In the genomic region with DNA sequence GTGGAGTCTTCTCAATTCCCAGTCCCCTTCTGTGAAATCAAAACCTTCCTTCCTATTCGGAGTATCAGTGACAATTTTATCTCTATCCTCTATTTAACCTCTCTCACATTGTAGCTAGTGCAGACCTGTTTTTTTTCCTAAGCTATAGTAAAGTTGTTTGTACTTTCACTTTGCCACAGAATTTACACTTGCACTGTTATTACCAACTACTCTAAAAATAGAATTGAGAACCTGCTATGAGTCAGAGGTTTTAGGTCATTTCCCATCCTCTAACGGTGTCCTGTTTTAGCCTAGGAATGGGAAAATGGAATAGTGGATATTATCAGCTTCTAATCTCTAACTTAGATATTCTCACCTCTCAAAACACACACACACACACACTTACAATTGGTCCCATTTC, we compare ENCODE assay signal across 19 cellular contexts.
DNase-seq lines count a peak whose midpoint lies in the region; ATAC-seq and TF ChIP-seq lines count a peak whose summit lies in the region.
"Had no signal": no experiment of that assay in that cellular context is flagged by ENCODE, and none has a peak within 500 bp of the region (broad histone marks: within the 10 kb centered on the region; RNA-seq: fewer than 3 reads in every experiment).

No MANE protein-coding gene starts in this region.

- 39% methylated on average over 2 of the region's 2 CpGs for WGBS in esophagus muscularis mucosa

- DNase-seq in A172 (ENCODE audit: low spot score) (peak; percentile 11), GM13976 (ENCODE audit: low spot score) (peak; percentile 7), NCI-H69 (lab: John Stamatoyannopoulos, UW) (peak; percentile 21), fibroblast of mammary gland (ENCODE audit: low read depth) (peak; percentile 34), esophagus muscularis mucosa (ENCODE audit: extremely low spot score) (no peak)
- DNase-seq in CD8-positive, alpha-beta memory T cell = no peak
- DNase-seq in activated T-cell treated with anti-CD3 and anti-CD28 coated beads, Interleukin-2, amount 50 U/mL, for 1 hour = no peak
- DNase-seq: activated CD4-positive, CD25-positive, alpha-beta regulatory T cell; activated CD8-positive, alpha-beta memory T cell treated with anti-CD3 and anti-CD28 coated beads, Interleukin-2, amount 50 U/mL, for 48 hours; activated naive CD4-positive, alpha-beta T cell treated with anti-CD3 and anti-CD28 coated beads, Interleukin-2, amount 10 ng/mL, durations not matched to agents 7 days and 5 days; brain microvascular endothelial cell; effector CD4-positive, alpha-beta T cell; GOT3; NCI-H2171 treated with DMSO at 0.1 percent for 48 hours; Peyer's patch had no signal

- in situ Hi-C loops in GM13976 (cut with MboI; ENCODE audit: low sequenced_read_pairs, unreplicated experiment) = no loop called here

- H3K4me1 Mint-ChIP-seq in CD8-positive, alpha-beta memory T cell = no peaks in the 10 kb centered on the region
- H3K4me1 Mint-ChIP-seq: activated naive CD4-positive, alpha-beta T cell treated with anti-CD3 and anti-CD28 coated beads, Interleukin-2, amount 10 ng/mL, durations not matched to agents 7 days and 5 days had no signal

- ATAC-seq in GM18870 (IDR thresholded peaks at IDR 0.05; ENCODE audit: unreplicated experiment) = no peak

- no peak overlapping the region for H3K4me3 Mint-ChIP-seq in CD8-positive, alpha-beta memory T cell
- H3K4me3 Mint-ChIP-seq: activated naive CD4-positive, alpha-beta T cell treated with anti-CD3 and anti-CD28 coated beads, Interleukin-2, amount 10 ng/mL, durations not matched to agents 7 days and 5 days; T-helper 1 cell treated with Interleukin-12 subunit alpha and Interleukin-12 subunit beta and Interleukin-4 antibody, amounts not matched to agents 30 μg/mL and 1 μg/mL, for 36 hours; type B pancreatic cell had no signal

- TF ChIP-seq CTCF in GM13976 (IDR thresholded peaks at IDR 0.05; ENCODE audit: borderline replicate concordance, control extremely low read depth, extremely low read depth, insufficient read depth, missing control alignments) (no peak), fibroblast of mammary gland (conservative IDR thresholded peaks at IDR 0.05; ENCODE audit: control insufficient read depth, insufficient read depth, low read depth, low read length) (no peak), esophagus muscularis mucosa (IDR thresholded peaks at IDR 0.05) (no peak)

- H3K27ac Mint-ChIP-seq in CD8-positive, alpha-beta memory T cell = no peak overlapping the region
- H3K27ac Mint-ChIP-seq: activated naive CD4-positive, alpha-beta T cell treated with anti-CD3 and anti-CD28 coated beads, Interleukin-2, amount 10 ng/mL, durations not matched to agents 7 days and 5 days; T-helper 1 cell treated with Interleukin-12 subunit alpha and Interleukin-12 subunit beta and Interleukin-4 antibody, amounts not matched to agents 30 μg/mL and 1 μg/mL, for 36 hours; type B pancreatic cell had no signal

- H3K36me3 ChIP-seq in CD8-positive, alpha-beta memory T cell (ENCODE audit: insufficient read depth, low read length) = no peaks in the 10 kb centered on the region
- H3K36me3 ChIP-seq in esophagus muscularis mucosa = no peaks in the 10 kb centered on the region
- H3K36me3 ChIP-seq: brain microvascular endothelial cell, Peyer's patch had no signal

- peaks cover 2 to 13% (median 7%) of the 10 kb centered on the region in 5 donors for H3K9me3 Mint-ChIP-seq in CD8-positive, alpha-beta memory T cell
- H3K9me3 Mint-ChIP-seq: type B pancreatic cell had no signal

- POLR2A ChIA-PET in CD8-positive, alpha-beta memory T cell (lab: Charles Lee) = no interaction called here

- H3K27me3 Mint-ChIP-seq in CD8-positive, alpha-beta memory T cell = peaks cover 0 to 1% of the 10 kb centered on the region in 2 donors

- no peak overlapping the region for H3K4me3 ChIP-seq in fibroblast of mammary gland (ENCODE audit: control insufficient read depth, low read depth, low read length)
- H3K4me3 ChIP-seq in CD8-positive, alpha-beta memory T cell (ENCODE audit: low read length) = no peak overlapping the region
- no peak overlapping the region for H3K4me3 ChIP-seq in esophagus muscularis mucosa
- H3K4me3 ChIP-seq: Peyer's patch, skin epidermis had no signal

- no peak overlapping the region for H3K27ac ChIP-seq in CD8-positive, alpha-beta memory T cell (ENCODE audit: low read depth, low read length)
- H3K27ac ChIP-seq in esophagus muscularis mucosa (replicated peaks in 1 of 4) = no peak overlapping the region
- H3K27ac ChIP-seq: brain microvascular endothelial cell, Peyer's patch, skin epidermis had no signal

- CTCF ChIA-PET in CD8-positive, alpha-beta memory T cell (lab: Charles Lee) = no interaction called here

- intact Hi-C loops in esophagus muscularis mucosa (cut with DNase I) = no loop called here

- TF ChIP-seq EP300 in esophagus muscularis mucosa (IDR thresholded peaks at IDR 0.05) = no peak

- TF ChIP-seq POLR2A in esophagus muscularis mucosa (IDR thresholded peaks at IDR 0.05; ENCODE audit: low read depth) = no peak

- H3K27me3 ChIP-seq in CD8-positive, alpha-beta memory T cell (ENCODE audit: insufficient read depth, low read length, poor library complexity, severe bottlenecking) = no peaks in the 10 kb centered on the region
- H3K27me3 ChIP-seq in esophagus muscularis mucosa = no peaks in the 10 kb centered on the region
- H3K27me3 ChIP-seq: brain microvascular endothelial cell, Peyer's patch had no signal

- H3K4me1 ChIP-seq in CD8-positive, alpha-beta memory T cell (ENCODE audit: insufficient read depth, low read length) = no peaks in the 10 kb centered on the region
- no peaks in the 10 kb centered on the region for H3K4me1 ChIP-seq in esophagus muscularis mucosa
- H3K4me1 ChIP-seq: Peyer's patch had no signal

- no peaks in the 10 kb centered on the region for H3K9me3 ChIP-seq in CD8-positive, alpha-beta memory T cell (ENCODE audit: low read length)
- H3K9me3 ChIP-seq in esophagus muscularis mucosa = no peaks in the 10 kb centered on the region
- H3K9me3 ChIP-seq: Peyer's patch had no signal

- no peaks in the 10 kb centered on the region for H3K36me3 Mint-ChIP-seq in CD8-positive, alpha-beta memory T cell
- H3K36me3 Mint-ChIP-seq: activated naive CD4-positive, alpha-beta T cell treated with anti-CD3 and anti-CD28 coated beads, Interleukin-2, amount 10 ng/mL, durations not matched to agents 7 days and 5 days; type B pancreatic cell had no signal

Comparison
In these comparisons a context has a peak if more than half of its experiments do, and no peak if none do; other contexts are left out.
1. DNase-seq: peak in A172 (single experiment), GM13976 (single experiment), NCI-H69 (single experiment) and fibroblast of mammary gland (single experiment); none in CD8-positive, alpha-beta memory T cell (0 of 5), activated T-cell treated with anti-CD3 and anti-CD28 coated beads, Interleukin-2, amount 50 U/mL, for 1 hour (single experiment) and esophagus muscularis mucosa (single experiment).